In genomic region chr11:48106166-48106565, GRCh38 we compare ENCODE assay signal across 13 cellular contexts.
DNase-seq lines count a peak whose midpoint lies in the region; ATAC-seq and TF ChIP-seq lines count a peak whose summit lies in the region.
"Had no signal": no experiment of that assay in that cellular context is flagged by ENCODE, and none has a peak within 500 bp of the region (broad histone marks: within the 10 kb centered on the region; RNA-seq: fewer than 3 reads in every experiment).

No MANE protein-coding gene starts in this region.

- CTCF ChIA-PET in activated CD4-positive, alpha-beta T cell treated with anti-CD3 and anti-CD28 coated beads, Interleukin-2, amount 10 ng/mL, durations not matched to agents 7 days and 5 days (lab: Charles Lee), result interaction anchor here (0.6 to 9.3 kb wide), 3 partner anchors 9 to 173 kb away, joined by 3 to 75 read pairs (median 3); no protein-coding TSS in a partner anchor
- CTCF ChIA-PET in WTC11 (lab: Charles Lee), result no interaction called here

- H3K27ac Mint-ChIP-seq in activated CD4-positive, alpha-beta T cell treated with anti-CD3 and anti-CD28 coated beads, Interleukin-2, amount 10 ng/mL, durations not matched to agents 7 days and 5 days, result peak overlapping the region; percentile 43
- peak overlapping the region; percentile 19 for H3K27ac Mint-ChIP-seq in WTC11
- H3K27ac Mint-ChIP-seq in natural killer cell treated with Interleukin-12 subunit alpha and Interleukin-12 subunit beta and Interleukin-15 and Interleukin-18, amount 100 ng/mL, for 72 hours, result peak overlapping the region; percentile 74 to 78

- ATAC-seq in HG02885 (IDR thresholded peaks at IDR 0.05; ENCODE audit: poor library complexity, unreplicated experiment), result peak; percentile 26
- no peak for ATAC-seq in WTC11
- no peak for ATAC-seq in natural killer cell treated with Interleukin-12 subunit alpha and Interleukin-12 subunit beta and Interleukin-15 and Interleukin-18, amount 100 ng/mL, for 72 hours
- ATAC-seq in HG03378 (IDR thresholded peaks at IDR 0.05; ENCODE audit: unreplicated experiment), result no peak

- H3K9me3 Mint-ChIP-seq in activated CD4-positive, alpha-beta T cell treated with anti-CD3 and anti-CD28 coated beads, Interleukin-2, amount 10 ng/mL, durations not matched to agents 7 days and 5 days, result no peaks in the 10 kb centered on the region
- H3K9me3 Mint-ChIP-seq in WTC11, result no peaks in the 10 kb centered on the region
- H3K9me3 Mint-ChIP-seq in natural killer cell treated with Interleukin-12 subunit alpha and Interleukin-12 subunit beta and Interleukin-15 and Interleukin-18, amount 100 ng/mL, for 72 hours, result no peaks in the 10 kb centered on the region

- no peak for DNase-seq in activated CD4-positive, alpha-beta T cell treated with anti-CD3 and anti-CD28 coated beads, Interleukin-2, amount 10 ng/mL, durations not matched to agents 7 days and 5 days
- DNase-seq in activated CD4-positive, alpha-beta T cell treated with anti-CD3 and anti-CD28 coated beads for 1 hour, result no peak
- no peak for DNase-seq in WTC11 (ENCODE audit: low spot score)
- DNase-seq in natural killer cell treated with Interleukin-12 subunit alpha and Interleukin-12 subunit beta and Interleukin-15 and Interleukin-18, amount 100 ng/mL, for 72 hours (ENCODE audit: low spot score), result no peak
- no peak for DNase-seq in NCI-H345 treated with DMSO at 0.1 percent for 48 hours (lab: John Stamatoyannopoulos, UW; ENCODE audit: unreplicated experiment)
- DNase-seq in epidermal melanocyte (ENCODE audit: insufficient read length, low spot score), result no peak
- DNase-seq: anterior cingulate cortex; DMS53; midbrain; NK-92 treated with Interleukin-12 subunit alpha and Interleukin-12 subunit beta, amount 100 ng/mL, for 24 hours; uterus had no signal

- H3K36me3 Mint-ChIP-seq in activated CD4-positive, alpha-beta T cell treated with anti-CD3 and anti-CD28 coated beads, Interleukin-2, amount 10 ng/mL, durations not matched to agents 7 days and 5 days (ENCODE audit: low read depth), result peaks cover 16% of the 10 kb centered on the region
- H3K36me3 Mint-ChIP-seq in WTC11, result no peaks in the 10 kb centered on the region
- H3K36me3 Mint-ChIP-seq in natural killer cell treated with Interleukin-12 subunit alpha and Interleukin-12 subunit beta and Interleukin-15 and Interleukin-18, amount 100 ng/mL, for 72 hours, result no peaks in the 10 kb centered on the region

- H3K4me3 Mint-ChIP-seq in activated CD4-positive, alpha-beta T cell treated with anti-CD3 and anti-CD28 coated beads, Interleukin-2, amount 10 ng/mL, durations not matched to agents 7 days and 5 days, result no peak overlapping the region
- no peak overlapping the region for H3K4me3 Mint-ChIP-seq in WTC11
- H3K4me3 Mint-ChIP-seq in natural killer cell treated with Interleukin-12 subunit alpha and Interleukin-12 subunit beta and Interleukin-15 and Interleukin-18, amount 100 ng/mL, for 72 hours, result peak overlapping the region; percentile 28

- peaks cover 79% of the 10 kb centered on the region for H3K4me1 Mint-ChIP-seq in activated CD4-positive, alpha-beta T cell treated with anti-CD3 and anti-CD28 coated beads, Interleukin-2, amount 10 ng/mL, durations not matched to agents 7 days and 5 days
- H3K4me1 Mint-ChIP-seq in WTC11, result peaks cover 31% of the 10 kb centered on the region
- peaks cover 56 to 61% of the 10 kb centered on the region in 2 donors for H3K4me1 Mint-ChIP-seq in natural killer cell treated with Interleukin-12 subunit alpha and Interleukin-12 subunit beta and Interleukin-15 and Interleukin-18, amount 100 ng/mL, for 72 hours (ENCODE audit: low read depth in 2 of 2)

- no peak for TF ChIP-seq CTCF in WTC11 (IDR thresholded peaks at IDR 0.05)

- no peaks in the 10 kb centered on the region for H3K27me3 Mint-ChIP-seq in activated CD4-positive, alpha-beta T cell treated with anti-CD3 and anti-CD28 coated beads, Interleukin-2, amount 10 ng/mL, durations not matched to agents 7 days and 5 days
- no peaks in the 10 kb centered on the region for H3K27me3 Mint-ChIP-seq in WTC11 (ENCODE audit: low read depth)
- H3K27me3 Mint-ChIP-seq in natural killer cell treated with Interleukin-12 subunit alpha and Interleukin-12 subunit beta and Interleukin-15 and Interleukin-18, amount 100 ng/mL, for 72 hours, result no peaks in the 10 kb centered on the region

- POLR2A ChIA-PET in activated CD4-positive, alpha-beta T cell treated with anti-CD3 and anti-CD28 coated beads, Interleukin-2, amount 10 ng/mL, durations not matched to agents 7 days and 5 days (lab: Charles Lee), result interaction anchor here (1.1 kb wide), 1 partner anchor 50 kb away, joined by 3 read pairs; no protein-coding TSS in a partner anchor
- POLR2A ChIA-PET in WTC11 (lab: Charles Lee), result interaction anchor here (0.7 kb wide), 1 partner anchor 104 kb away, joined by 6 read pairs; no protein-coding TSS in a partner anchor

TF ChIP-seq in WTC11, 78 proteins besides CTCF, POLR2A, EP300 and RAD21:
- TF ChIP-seq, protein P1, sequence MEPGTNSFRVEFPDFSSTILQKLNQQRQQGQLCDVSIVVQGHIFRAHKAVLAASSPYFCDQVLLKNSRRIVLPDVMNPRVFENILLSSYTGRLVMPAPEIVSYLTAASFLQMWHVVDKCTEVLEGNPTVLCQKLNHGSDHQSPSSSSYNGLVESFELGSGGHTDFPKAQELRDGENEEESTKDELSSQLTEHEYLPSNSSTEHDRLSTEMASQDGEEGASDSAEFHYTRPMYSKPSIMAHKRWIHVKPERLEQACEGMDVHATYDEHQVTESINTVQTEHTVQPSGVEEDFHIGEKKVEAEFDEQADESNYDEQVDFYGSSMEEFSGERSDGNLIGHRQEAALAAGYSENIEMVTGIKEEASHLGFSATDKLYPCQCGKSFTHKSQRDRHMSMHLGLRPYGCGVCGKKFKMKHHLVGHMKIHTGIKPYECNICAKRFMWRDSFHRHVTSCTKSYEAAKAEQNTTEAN (CRISPR knock-in tag; IDR thresholded peaks at IDR 0.05), result no peak
- TF ChIP-seq PREB (CRISPR knock-in tag; IDR thresholded peaks at IDR 0.05; ENCODE audit: borderline replicate concordance) (no peak), RORB (CRISPR knock-in tag; IDR thresholded peaks at IDR 0.05) (no peak), NR2C2 (CRISPR knock-in tag; IDR thresholded peaks at IDR 0.05) (no peak), CBFB (CRISPR knock-in tag; IDR thresholded peaks at IDR 0.05; ENCODE audit: low read depth) (no peak), CREM (CRISPR knock-in tag; IDR thresholded peaks at IDR 0.05) (no peak), ELF4 (CRISPR knock-in tag; IDR thresholded peaks at IDR 0.05; ENCODE audit: low read depth) (no peak), OVOL2 (CRISPR knock-in tag; IDR thresholded peaks at IDR 0.05; ENCODE audit: borderline replicate concordance) (no peak), CDX4 (CRISPR knock-in tag; IDR thresholded peaks at IDR 0.05; ENCODE audit: borderline replicate concordance) (no peak), NR3C1 (CRISPR knock-in tag; conservative IDR thresholded peaks at IDR 0.05; ENCODE audit: low read depth) (no peak), E2F1 (CRISPR knock-in tag; IDR thresholded peaks at IDR 0.05) (no peak), CREB1 (CRISPR knock-in tag; IDR thresholded peaks at IDR 0.05) (no peak), NFYB (CRISPR knock-in tag; conservative IDR thresholded peaks at IDR 0.05; ENCODE audit: low read depth) (no peak), RELA (CRISPR knock-in tag; IDR thresholded peaks at IDR 0.05; ENCODE audit: borderline replicate concordance) (no peak), SMAD3 (CRISPR knock-in tag; IDR thresholded peaks at IDR 0.05; ENCODE audit: borderline replicate concordance) (no peak)
- TF ChIP-seq, protein P2, sequence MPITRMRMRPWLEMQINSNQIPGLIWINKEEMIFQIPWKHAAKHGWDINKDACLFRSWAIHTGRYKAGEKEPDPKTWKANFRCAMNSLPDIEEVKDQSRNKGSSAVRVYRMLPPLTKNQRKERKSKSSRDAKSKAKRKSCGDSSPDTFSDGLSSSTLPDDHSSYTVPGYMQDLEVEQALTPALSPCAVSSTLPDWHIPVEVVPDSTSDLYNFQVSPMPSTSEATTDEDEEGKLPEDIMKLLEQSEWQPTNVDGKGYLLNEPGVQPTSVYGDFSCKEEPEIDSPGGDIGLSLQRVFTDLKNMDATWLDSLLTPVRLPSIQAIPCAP (CRISPR knock-in tag; IDR thresholded peaks at IDR 0.05), result no peak
- TF ChIP-seq, protein P3, sequence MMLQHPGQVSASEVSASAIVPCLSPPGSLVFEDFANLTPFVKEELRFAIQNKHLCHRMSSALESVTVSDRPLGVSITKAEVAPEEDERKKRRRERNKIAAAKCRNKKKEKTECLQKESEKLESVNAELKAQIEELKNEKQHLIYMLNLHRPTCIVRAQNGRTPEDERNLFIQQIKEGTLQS (CRISPR knock-in tag; conservative IDR thresholded peaks at IDR 0.05), result no peak

Comparison
In these comparisons a context has a peak if more than half of its experiments do, and no peak if none do; other contexts are left out.
1. H3K27ac Mint-ChIP-seq: peak in every context shown above with its lines; median percentile 76 in natural killer cell treated with Interleukin-12 subunit alpha and Interleukin-12 subunit beta and Interleukin-15 and Interleukin-18, amount 100 ng/mL, for 72 hours; 43 in activated CD4-positive, alpha-beta T cell treated with anti-CD3 and anti-CD28 coated beads, Interleukin-2, amount 10 ng/mL, durations not matched to agents 7 days and 5 days; 19 in WTC11.